ENCODE assay signal across 20 cellular contexts in genomic region chr22:28148816-28149465, GRCh38.
"Had no signal": no experiment of that assay in that cellular context is flagged by ENCODE, and none has a peak within 500 bp of the region (broad histone marks: within the 10 kb centered on the region; RNA-seq: fewer than 3 reads in every experiment).

No MANE protein-coding gene starts in this region.

- H3K36me3 ChIP-seq: brain microvascular endothelial cell, gastrocnemius medialis, heart right ventricle, prostate gland, suprapubic skin, transverse colon had no signal

- H3K4me3 ChIP-seq: gastrocnemius medialis, heart right ventricle, prostate gland, smooth muscle cell, suprapubic skin, transverse colon had no signal

- H3K9me3 ChIP-seq: gastrocnemius medialis, heart right ventricle, prostate gland, suprapubic skin, transverse colon had no signal

- H3K27me3 ChIP-seq: brain microvascular endothelial cell, gastrocnemius medialis, heart right ventricle, suprapubic skin, transverse colon had no signal

- DNase-seq: activated CD4-positive, alpha-beta T cell treated with anti-CD3 and anti-CD28 coated beads for 36 hours; activated CD4-positive, alpha-beta T cell treated with anti-CD3 and anti-CD28 coated beads, Interleukin-2, amount 50 U/mL, for 48 hours; activated T-cell treated with anti-CD3 and anti-CD28 coated beads for 4 hours; brain microvascular endothelial cell; cerebellar nuclear complex; dermis blood vessel endothelial cell; effector memory CD8-positive, alpha-beta T cell; gastrocnemius medialis; heart right ventricle; mesendoderm; naive thymus-derived CD8-positive, alpha-beta T cell; right cardiac atrium; stimulated activated CD4-positive, alpha-beta T cell treated with anti-CD3 and anti-CD28 coated beads, Interleukin-4, amount 100 ng/mL, for 1 hour; stimulated activated naive CD8-positive, alpha-beta T cell treated with anti-CD3 and anti-CD28 coated beads, Interleukin-15, amount 100 ng/mL, for 72 hours; transverse colon had no signal

- H3K4me1 ChIP-seq: prostate gland had no signal

- ATAC-seq: activated CD4-positive, alpha-beta T cell treated with anti-CD3 and anti-CD28 coated beads for 36 hours; effector memory CD8-positive, alpha-beta T cell; gastrocnemius medialis; heart right ventricle; naive thymus-derived CD8-positive, alpha-beta T cell; right cardiac atrium; stimulated activated naive CD8-positive, alpha-beta T cell treated with anti-CD3 and anti-CD28 coated beads, Interleukin-15, amount 100 ng/mL, for 72 hours; WTC11 had no signal

- FAIRE-seq: TTC549 had no signal

- H3K27ac ChIP-seq: brain microvascular endothelial cell, gastrocnemius medialis, heart right ventricle, prostate gland, suprapubic skin, transverse colon had no signal
